ENCODE assay signal across 21 cellular contexts in the genomic region with DNA sequence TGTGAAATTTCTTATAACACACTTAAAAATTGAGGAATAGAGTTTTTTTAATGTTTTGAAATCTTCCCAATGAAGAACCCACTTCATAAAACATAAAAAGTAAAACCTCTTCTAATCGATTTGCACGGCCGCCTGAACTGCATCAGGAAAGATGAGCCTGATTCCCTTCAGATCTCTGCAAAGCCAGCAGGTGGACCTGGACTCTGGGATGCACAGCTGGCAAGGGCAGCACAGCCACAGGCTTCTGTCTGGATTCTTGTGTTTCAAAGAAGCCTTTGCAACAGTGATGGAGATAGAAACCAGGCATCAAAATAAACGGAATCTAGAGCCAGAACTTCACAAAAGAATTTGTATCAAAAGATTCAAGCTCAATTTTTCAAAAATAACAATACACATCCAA. TPM values are rescaled to one million over a fixed set of nuclear protein-coding genes. Genes with fewer than 3 reads are reported as not detected.
DNase-seq lines count a peak whose midpoint lies in the region; ATAC-seq and TF ChIP-seq lines count a peak whose summit lies in the region.
"Had no signal": no experiment of that assay in that cellular context is flagged by ENCODE, and none has a peak within 500 bp of the region (broad histone marks: within the 10 kb centered on the region; RNA-seq: fewer than 3 reads in every experiment).

No MANE protein-coding gene starts in this region.

- no peak overlapping the region for H3K4me3 Mint-ChIP-seq in naive thymus-derived CD8-positive, alpha-beta T cell

- POLR2A ChIA-PET in naive thymus-derived CD8-positive, alpha-beta T cell (lab: Charles Lee), result no interaction called here

- peak; percentile 26; the same call in 1 of the 2 replicates for TF ChIP-seq CTCF in LNCaP clone FGC (IDR thresholded peaks at IDR 0.05; ENCODE audit: control insufficient read depth, extremely low read depth, insufficient read depth)
- peak; percentile 1 for TF ChIP-seq CTCF in astrocyte of the spinal cord (IDR thresholded peaks at IDR 0.05; ENCODE audit: low read depth, low read length)

- no peaks in the 10 kb centered on the region for H3K36me3 Mint-ChIP-seq in naive thymus-derived CD8-positive, alpha-beta T cell

- in situ Hi-C loops in astrocyte of the spinal cord (cut with HindIII; ENCODE audit: low sequenced_read_pairs), result no loop called here

- peaks cover 0 to 11% (median 1%) of the 10 kb centered on the region in 5 donors for H3K27me3 Mint-ChIP-seq in naive thymus-derived CD8-positive, alpha-beta T cell

- peaks cover 0 to 2% (median 0%) of the 10 kb centered on the region in 9 donors for H3K9me3 Mint-ChIP-seq in naive thymus-derived CD8-positive, alpha-beta T cell

- no peak overlapping the region for H3K4me3 ChIP-seq in LNCaP clone FGC (ENCODE audit: low read depth, low read length)
- no peak overlapping the region for H3K4me3 ChIP-seq in astrocyte of the spinal cord (ENCODE audit: low read depth, low read length)
- H3K4me3 ChIP-seq: ascending aorta had no signal

- H3K27ac Mint-ChIP-seq in naive thymus-derived CD8-positive, alpha-beta T cell, result no peak overlapping the region

- DNase-seq in DMS 273 (lab: John Stamatoyannopoulos, UW; ENCODE audit: unreplicated experiment) (peak; percentile 17), DMS 273 treated with DMSO at 0.1 percent for 48 hours (lab: John Stamatoyannopoulos, UW) (no peak), LNCaP clone FGC (ENCODE audit: low read depth) (no peak), astrocyte of the spinal cord (ENCODE audit: low read depth, low spot score) (no peak), left lobe of liver (ENCODE audit: low spot score) (no peak), NCI-H2196 (lab: John Stamatoyannopoulos, UW; ENCODE audit: unreplicated experiment) (no peak)
- no peak for DNase-seq in naive thymus-derived CD8-positive, alpha-beta T cell
- DNase-seq in stimulated activated CD4-positive, alpha-beta T cell treated with anti-CD3 and anti-CD28 coated beads, Interleukin-4, amount 100 ng/mL, for 24 hours, result no peak
- DNase-seq: activated CD4-positive, CD25-positive, alpha-beta regulatory T cell; activated naive CD4-positive, alpha-beta T cell treated with anti-CD3 and anti-CD28 coated beads, Interleukin-2, amount 50 U/mL, for 16 hours; activated T-cell treated with anti-CD3 and anti-CD28 coated beads, Interleukin-2, amount 50 U/mL, for 48 hours; HCEC 1CT; left cardiac atrium; midbrain; NCI-H187 treated with DMSO at 0.1 percent for 48 hours; NCI-H446 treated with DMSO at 0.1 percent for 48 hours; Right ventricle myocardium superior; stimulated activated CD8-positive, alpha-beta memory T cell treated with anti-CD3 and anti-CD28 coated beads, Interleukin-4, amount 100 ng/mL, for 48 hours; T-helper 2 cell had no signal

- ATAC-seq in left lobe of liver, result peak; percentile 64
- ATAC-seq in naive thymus-derived CD8-positive, alpha-beta T cell, result no peak
- ATAC-seq: left cardiac atrium had no signal

- H3K4me1 Mint-ChIP-seq in naive thymus-derived CD8-positive, alpha-beta T cell, result peaks cover 9 to 13% (median 12%) of the 10 kb centered on the region in 4 donors

RNA-seq across cellular contexts. Expression of a gene that starts 36.0 kb away (rescaled TPM):
- not detected for total RNA-seq in left lobe of liver
- not detected for total RNA-seq in naive thymus-derived CD8-positive, alpha-beta T cell
- not detected for polyA plus RNA-seq in naive thymus-derived CD8-positive, alpha-beta T cell
- total RNA-seq: ascending aorta, left cardiac atrium, Right ventricle myocardium superior, subcutaneous adipose tissue had no signal
